Comparison of ENCODE assay signal across 27 cellular contexts in genomic region chr6:34549804-34550202, GRCh38. TPM values are rescaled to one million over a fixed set of nuclear protein-coding genes. Genes with fewer than 3 reads are reported as not detected.
"Had no signal": no experiment of that assay in that cellular context is flagged by ENCODE, and none has a peak within 500 bp of the region (broad histone marks: within the 10 kb centered on the region; RNA-seq: fewer than 3 reads in every experiment).

No MANE protein-coding gene starts in this region.

- H3K4me2 ChIP-seq: smooth muscle cell had no signal

- ATAC-seq: foreskin keratinocyte; heart left ventricle; left lobe of liver; lower lobe of right lung; natural killer cell treated with Interleukin-12 subunit alpha and Interleukin-12 subunit beta and Interleukin-15 and Interleukin-18, amount 100 ng/mL, for 72 hours had no signal

- H3K36me3 Mint-ChIP-seq: natural killer cell treated with Interleukin-12 subunit alpha and Interleukin-12 subunit beta and Interleukin-15 and Interleukin-18, amount 100 ng/mL, for 72 hours had no signal

- H3K9me3 ChIP-seq: heart left ventricle, lower lobe of right lung, suprapubic skin, tibial nerve had no signal

- H3K9me3 Mint-ChIP-seq: activated T-cell treated with anti-CD3 and anti-CD28 coated beads, Interleukin-2, amount 50 U/mL, for 24 hours; natural killer cell treated with Interleukin-12 subunit alpha and Interleukin-12 subunit beta and Interleukin-15 and Interleukin-18, amount 100 ng/mL, for 72 hours; T-helper 2 cell treated with Interferon-gamma antibody and Interleukin-4, amounts not matched to agents 5 μg/mL and 100 μg/mL, for 36 hours had no signal

- H3K27me3 ChIP-seq: heart left ventricle, suprapubic skin, tibial nerve had no signal

- H3K27me3 Mint-ChIP-seq: activated T-cell treated with anti-CD3 and anti-CD28 coated beads, Interleukin-2, amount 50 U/mL, for 24 hours; natural killer cell treated with Interleukin-12 subunit alpha and Interleukin-12 subunit beta and Interleukin-15 and Interleukin-18, amount 100 ng/mL, for 72 hours had no signal

- DNase-seq: activated CD4-positive, alpha-beta T cell treated with anti-CD3 and anti-CD28 coated beads for 48 hours; activated CD4-positive, alpha-beta T cell treated with anti-CD3 and anti-CD28 coated beads, Interleukin-2, amount 50 U/mL, for 48 hours; activated CD8-positive, alpha-beta memory T cell treated with anti-CD3 and anti-CD28 coated beads, Interleukin-2, amount 50 U/mL, for 48 hours; activated gamma-delta T cell; activated naive CD4-positive, alpha-beta T cell treated with anti-CD3 and anti-CD28 coated beads, Interleukin-2, amount 50 U/mL, for 16 hours; activated T-cell treated with anti-CD3 and anti-CD28 coated beads, Interleukin-2, amount 50 U/mL, for 24 hours; amniotic stem cell; central memory CD4-positive, alpha-beta T cell; heart left ventricle; kidney glomerular epithelial cell; lower lobe of right lung; mesendoderm; stimulated activated CD4-positive, alpha-beta T cell treated with anti-CD3 and anti-CD28 coated beads, Interleukin-1b, Interleukin-23, amount 100 ng/mL, for 48 hours; stimulated activated naive CD4-positive, alpha-beta T cell; T-helper 1 cell had no signal

- H3K4me3 ChIP-seq: heart left ventricle, lower lobe of right lung, smooth muscle cell, suprapubic skin, tibial nerve had no signal

- H3K36me3 ChIP-seq: heart left ventricle, lower lobe of right lung, suprapubic skin, tibial nerve had no signal

- FAIRE-seq: astrocyte, endothelial cell of umbilical vein had no signal

- H3K27ac ChIP-seq: foreskin keratinocyte, heart left ventricle, lower lobe of right lung, suprapubic skin, tibial nerve had no signal

- H3K27ac Mint-ChIP-seq: activated T-cell treated with anti-CD3 and anti-CD28 coated beads, Interleukin-2, amount 50 U/mL, for 24 hours; natural killer cell treated with Interleukin-12 subunit alpha and Interleukin-12 subunit beta and Interleukin-15 and Interleukin-18, amount 100 ng/mL, for 72 hours; T-helper 2 cell treated with Interferon-gamma antibody and Interleukin-4, amounts not matched to agents 5 μg/mL and 100 μg/mL, for 36 hours had no signal

- H3K4me3 Mint-ChIP-seq: activated T-cell treated with anti-CD3 and anti-CD28 coated beads, Interleukin-2, amount 50 U/mL, for 24 hours; natural killer cell treated with Interleukin-12 subunit alpha and Interleukin-12 subunit beta and Interleukin-15 and Interleukin-18, amount 100 ng/mL, for 72 hours; T-helper 2 cell treated with Interferon-gamma antibody and Interleukin-4, amounts not matched to agents 5 μg/mL and 100 μg/mL, for 36 hours had no signal

RNA-seq across cellular contexts. Expression of gene SPDEF, which starts 6.3 kb away (rescaled TPM):
- total RNA-seq: endothelial cell of umbilical vein; foreskin keratinocyte; myocyte; natural killer cell treated with Interleukin-12 subunit alpha and Interleukin-12 subunit beta and Interleukin-15 and Interleukin-18, amount 100 ng/mL, for 72 hours; osteoblast; posterior vena cava; smooth muscle cell; tibial nerve had no signal
- polyA plus RNA-seq: endothelial cell of umbilical vein had no signal
